In the genomic region with DNA sequence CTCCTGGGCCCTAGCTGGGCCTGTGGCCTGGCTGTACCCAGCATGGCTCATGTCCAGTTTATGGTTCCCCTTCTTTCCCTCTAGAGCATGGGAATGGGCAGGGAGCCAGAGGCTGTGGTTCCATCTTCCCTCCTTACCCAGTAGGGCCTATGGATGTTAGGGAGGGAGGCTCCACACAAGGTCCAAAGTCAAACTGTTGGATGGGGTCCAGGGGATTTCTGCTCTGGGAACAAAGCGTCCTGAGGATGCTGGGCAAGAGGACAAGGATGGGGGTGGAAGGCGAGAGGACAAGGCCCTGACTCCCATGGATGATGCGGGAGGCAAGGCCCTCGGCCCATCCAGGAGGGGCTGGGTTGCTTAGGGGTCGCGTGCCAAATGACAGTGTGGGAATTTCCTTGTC, we compare ENCODE assay signal across 12 cellular contexts. TPM values are rescaled to one million over a fixed set of nuclear protein-coding genes. Genes with fewer than 3 reads are reported as not detected.
A peak's percentile ranks its signal among the peaks of the same experiment; 100 is the strongest.
DNase-seq lines count a peak whose midpoint lies in the region; ATAC-seq and TF ChIP-seq lines count a peak whose summit lies in the region.
"Had no signal": no experiment of that assay in that cellular context is flagged by ENCODE, and none has a peak within 500 bp of the region (broad histone marks: within the 10 kb centered on the region; RNA-seq: fewer than 3 reads in every experiment).

No MANE protein-coding gene starts in this region.

- WGBS in esophagus muscularis mucosa: 32% methylated on average over 6 of the region's 6 CpGs

- TF ChIP-seq CTCF in PC-9 (conservative IDR thresholded peaks at IDR 0.05) (no peak), esophagus muscularis mucosa (IDR thresholded peaks at IDR 0.05) (no peak)

- peaks cover 50% of the 10 kb centered on the region for H3K36me3 Mint-ChIP-seq in activated CD4-positive, alpha-beta T cell treated with anti-CD3 and anti-CD28 coated beads for 36 hours (ENCODE audit: low read depth)

- no peaks in the 10 kb centered on the region for H4K20me1 ChIP-seq in PC-9 (ENCODE audit: insufficient read depth)

- peak; percentile 55 for TF ChIP-seq EP300 in esophagus muscularis mucosa (IDR thresholded peaks at IDR 0.05)

- no TSS peak for BruUV-seq in PC-9 (replicated peaks; lab: Mats Ljungman, UMichigan)

- no peak overlapping the region for H2AFZ ChIP-seq in PC-9

- no peaks in the 10 kb centered on the region for H3K9me2 ChIP-seq in PC-9 (ENCODE audit: insufficient read depth)

- H3K4me1 ChIP-seq in PC-9 (replicated peaks; ENCODE audit: insufficient read depth): peaks cover 59% of the 10 kb centered on the region
- peaks cover 51 to 73% (median 68%) of the 10 kb centered on the region in 4 donors for H3K4me1 ChIP-seq in esophagus muscularis mucosa

- H3F3A ChIP-seq in PC-9 (ENCODE audit: insufficient read depth, low read depth): peaks cover 65% of the 10 kb centered on the region

- H3K27me3 ChIP-seq in PC-9 (ENCODE audit: insufficient read depth, low read depth): no peaks in the 10 kb centered on the region
- no peaks in the 10 kb centered on the region for H3K27me3 ChIP-seq in esophagus muscularis mucosa

- ATAC-seq in HG03565 (IDR thresholded peaks at IDR 0.05; ENCODE audit: unreplicated experiment) (no peak), GM19397 (IDR thresholded peaks at IDR 0.05; ENCODE audit: unreplicated experiment) (no peak)
- no peak for ATAC-seq in activated CD4-positive, alpha-beta T cell treated with anti-CD3 and anti-CD28 coated beads for 36 hours
- ATAC-seq: stimulated activated naive CD8-positive, alpha-beta T cell treated with anti-CD3 and anti-CD28 coated beads, Interleukin-15, Interleukin-2, amounts not matched to agents 100 U/mL and 50 U/mL, for 24 hours had no signal

- POLR2A ChIA-PET in PC-9 (lab: Charles Lee; ENCODE audit: unreplicated experiment): no interaction called here
- POLR2A ChIA-PET in activated CD4-positive, alpha-beta T cell treated with anti-CD3 and anti-CD28 coated beads for 36 hours (lab: Charles Lee): no interaction called here

- H3K4me3 ChIP-seq in PC-9 (no peak overlapping the region), esophagus muscularis mucosa (no peak overlapping the region)

- H3K36me3 ChIP-seq in PC-9 (ENCODE audit: low read depth): peaks cover 57% of the 10 kb centered on the region
- H3K36me3 ChIP-seq in esophagus muscularis mucosa: peaks cover 41 to 66% (median 62%) of the 10 kb centered on the region in 4 donors

- H3K79me2 ChIP-seq in PC-9 (ENCODE audit: low read depth): no peaks in the 10 kb centered on the region

- no peaks in the 10 kb centered on the region for H3K9me3 Mint-ChIP-seq in activated CD4-positive, alpha-beta T cell treated with anti-CD3 and anti-CD28 coated beads for 36 hours (ENCODE audit: low read depth)
- H3K9me3 Mint-ChIP-seq: activated B cell treated with CpG ODN at 0.5 μM for 24 hours had no signal

- H3K4me1 Mint-ChIP-seq in activated CD4-positive, alpha-beta T cell treated with anti-CD3 and anti-CD28 coated beads for 36 hours: no peaks in the 10 kb centered on the region
- H3K4me1 Mint-ChIP-seq: activated B cell treated with CpG ODN at 0.5 μM for 24 hours had no signal

- H3K4me2 ChIP-seq in PC-9: no peak overlapping the region

- H3K4me3 Mint-ChIP-seq in activated CD4-positive, alpha-beta T cell treated with anti-CD3 and anti-CD28 coated beads for 36 hours: no peak overlapping the region
- H3K4me3 Mint-ChIP-seq: activated B cell treated with CpG ODN at 0.5 μM for 24 hours had no signal

- TF ChIP-seq POLR2A in esophagus muscularis mucosa (IDR thresholded peaks at IDR 0.05; ENCODE audit: low read depth): no peak

- no peaks in the 10 kb centered on the region for H3K27me3 Mint-ChIP-seq in activated CD4-positive, alpha-beta T cell treated with anti-CD3 and anti-CD28 coated beads for 36 hours
- H3K27me3 Mint-ChIP-seq: activated B cell treated with CpG ODN at 0.5 μM for 24 hours had no signal

- no peak overlapping the region for H3K27ac Mint-ChIP-seq in activated CD4-positive, alpha-beta T cell treated with anti-CD3 and anti-CD28 coated beads for 36 hours
- H3K27ac Mint-ChIP-seq: activated B cell treated with CpG ODN at 0.5 μM for 24 hours had no signal

- H3K27ac ChIP-seq in PC-9 (0 out of 2 replicates have a peak overlapping the region, but pooled peaks have one; percentile 80), esophagus muscularis mucosa (replicated peaks in 1 of 4) (peak overlapping the region; percentile 76 to 85 (median 84))

- intact Hi-C loops in PC-9 (cut with micrococcal nuclease; ENCODE audit: unreplicated experiment): no loop called here
- intact Hi-C loops in esophagus muscularis mucosa (cut with DNase I): loop anchor here (5.0 kb wide), 2 partner anchors 54 to 61 kb away; a partner anchor contains a TSS
- intact Hi-C loops in activated CD4-positive, alpha-beta T cell treated with anti-CD3 and anti-CD28 coated beads for 36 hours (cut with DNase I, micrococcal nuclease): no loop called here

- DNase-seq in PC-9 (no peak), esophagus muscularis mucosa (ENCODE audit: extremely low spot score) (peak; percentile 95), medulla oblongata (ENCODE audit: extremely low spot score) (peak; percentile 90), stromal cell of bone marrow (ENCODE audit: low read depth) (peak; percentile 47)
- no peak for DNase-seq in activated CD4-positive, alpha-beta T cell treated with anti-CD3 and anti-CD28 coated beads for 36 hours
- no peak for DNase-seq in activated effector memory CD4-positive, alpha-beta T cell treated with anti-CD3 and anti-CD28 coated beads, Interleukin-2, amount 50 U/mL, for 16 hours
- DNase-seq: activated B cell treated with CpG ODN at 0.5 μM for 24 hours; GDM1; NCI-H2227 treated with DMSO at 0.1 percent for 48 hours; stimulated activated naive CD8-positive, alpha-beta T cell treated with anti-CD3 and anti-CD28 coated beads, Interleukin-15, Interleukin-2, amounts not matched to agents 100 U/mL and 50 U/mL, for 24 hours had no signal

- no peaks in the 10 kb centered on the region for H3K9me3 ChIP-seq in PC-9 (ENCODE audit: insufficient read depth, low read depth)
- H3K9me3 ChIP-seq in esophagus muscularis mucosa: no peaks in the 10 kb centered on the region

- CTCF ChIA-PET in PC-9 (lab: Charles Lee): no interaction called here
- CTCF ChIA-PET in activated CD4-positive, alpha-beta T cell treated with anti-CD3 and anti-CD28 coated beads for 36 hours (lab: Charles Lee): interaction anchor here (0.7 kb wide), 1 partner anchor 159 kb away, joined by 3 read pairs; no protein-coding TSS in a partner anchor

RNA-seq across cellular contexts. Expression of a gene that starts 17.3 kb away (rescaled TPM):
- total RNA-seq in PC-9 (2021) (29.8 and 35.2 TPM in 2 replicates), esophagus muscularis mucosa (10 to 100 TPM; 27.0 to 92.6 (median 48.1) TPM)
- 10 to 100 TPM; 37.7 to 44.8 TPM for total RNA-seq in activated CD4-positive, alpha-beta T cell treated with anti-CD3 and anti-CD28 coated beads for 36 hours

RNA-seq across cellular contexts. Expression of a gene that starts 56.7 kb away (rescaled TPM):
- total RNA-seq in PC-9 (2021): 143 and 147 TPM in 2 replicates
- total RNA-seq in esophagus muscularis mucosa: 100 to 1,000 TPM in 1 of 4 donors, 10 to 100 TPM in 3; 72.1 to 111 (median 91.0) TPM
- total RNA-seq in activated CD4-positive, alpha-beta T cell treated with anti-CD3 and anti-CD28 coated beads for 36 hours: 10 to 100 TPM; 79.1 to 82.6 TPM

Comparison
In these comparisons a context has a peak if more than half of its experiments do, and no peak if none do; other contexts are left out.
1. DNase-seq: peak in esophagus muscularis mucosa (single experiment), medulla oblongata (single experiment) and stromal cell of bone marrow (single experiment); none in PC-9 (0 of 2), activated CD4-positive, alpha-beta T cell treated with anti-CD3 and anti-CD28 coated beads for 36 hours (single experiment) and activated effector memory CD4-positive, alpha-beta T cell treated with anti-CD3 and anti-CD28 coated beads, Interleukin-2, amount 50 U/mL, for 16 hours (single experiment).